Comparison of ENCODE assay signal across 1 cellular context in the genomic region with DNA sequence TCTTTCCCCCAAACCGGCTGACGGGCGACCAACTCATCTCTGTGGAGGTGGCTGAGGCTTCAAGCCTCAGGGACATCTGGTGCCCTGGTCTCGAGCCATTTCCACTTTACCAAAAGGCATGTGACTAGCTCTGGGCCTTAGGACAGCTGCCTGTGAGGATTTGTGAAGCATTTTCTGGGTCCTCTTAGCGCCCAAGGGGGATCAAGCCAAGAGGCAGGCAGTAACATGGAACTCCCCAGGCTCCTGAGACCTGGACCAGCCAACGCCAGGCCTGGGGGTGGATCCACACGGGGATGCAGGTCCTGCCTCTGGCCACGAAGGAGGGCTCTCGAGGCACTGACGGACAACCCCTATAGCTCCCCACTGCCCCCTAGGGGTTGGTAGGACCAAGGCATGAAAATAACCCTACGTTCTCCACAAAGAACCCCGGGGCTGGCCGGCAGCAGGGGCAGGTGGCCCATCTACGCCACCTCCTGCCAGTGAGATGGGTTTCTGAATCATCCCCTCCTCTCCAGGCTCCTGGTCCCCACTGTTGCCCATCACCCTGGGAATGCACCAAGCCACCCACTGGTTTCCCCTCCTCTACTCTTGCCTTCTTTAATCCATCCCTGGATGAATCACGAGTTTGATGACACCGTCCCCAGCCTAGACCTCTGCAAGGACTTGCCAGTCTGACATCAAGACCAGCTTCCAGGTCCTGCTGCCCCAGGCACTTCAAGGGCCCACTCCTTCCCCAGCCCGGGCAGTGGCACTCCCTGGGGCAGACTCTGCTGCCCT.
TF ChIP-seq lines count a peak whose summit lies in the region.

No MANE protein-coding gene starts in this region.

TF ChIP-seq in GM23338, 12 proteins besides CTCF, POLR2A, EP300 and RAD21 (continued from another document):
- TF ChIP-seq, protein P1, sequence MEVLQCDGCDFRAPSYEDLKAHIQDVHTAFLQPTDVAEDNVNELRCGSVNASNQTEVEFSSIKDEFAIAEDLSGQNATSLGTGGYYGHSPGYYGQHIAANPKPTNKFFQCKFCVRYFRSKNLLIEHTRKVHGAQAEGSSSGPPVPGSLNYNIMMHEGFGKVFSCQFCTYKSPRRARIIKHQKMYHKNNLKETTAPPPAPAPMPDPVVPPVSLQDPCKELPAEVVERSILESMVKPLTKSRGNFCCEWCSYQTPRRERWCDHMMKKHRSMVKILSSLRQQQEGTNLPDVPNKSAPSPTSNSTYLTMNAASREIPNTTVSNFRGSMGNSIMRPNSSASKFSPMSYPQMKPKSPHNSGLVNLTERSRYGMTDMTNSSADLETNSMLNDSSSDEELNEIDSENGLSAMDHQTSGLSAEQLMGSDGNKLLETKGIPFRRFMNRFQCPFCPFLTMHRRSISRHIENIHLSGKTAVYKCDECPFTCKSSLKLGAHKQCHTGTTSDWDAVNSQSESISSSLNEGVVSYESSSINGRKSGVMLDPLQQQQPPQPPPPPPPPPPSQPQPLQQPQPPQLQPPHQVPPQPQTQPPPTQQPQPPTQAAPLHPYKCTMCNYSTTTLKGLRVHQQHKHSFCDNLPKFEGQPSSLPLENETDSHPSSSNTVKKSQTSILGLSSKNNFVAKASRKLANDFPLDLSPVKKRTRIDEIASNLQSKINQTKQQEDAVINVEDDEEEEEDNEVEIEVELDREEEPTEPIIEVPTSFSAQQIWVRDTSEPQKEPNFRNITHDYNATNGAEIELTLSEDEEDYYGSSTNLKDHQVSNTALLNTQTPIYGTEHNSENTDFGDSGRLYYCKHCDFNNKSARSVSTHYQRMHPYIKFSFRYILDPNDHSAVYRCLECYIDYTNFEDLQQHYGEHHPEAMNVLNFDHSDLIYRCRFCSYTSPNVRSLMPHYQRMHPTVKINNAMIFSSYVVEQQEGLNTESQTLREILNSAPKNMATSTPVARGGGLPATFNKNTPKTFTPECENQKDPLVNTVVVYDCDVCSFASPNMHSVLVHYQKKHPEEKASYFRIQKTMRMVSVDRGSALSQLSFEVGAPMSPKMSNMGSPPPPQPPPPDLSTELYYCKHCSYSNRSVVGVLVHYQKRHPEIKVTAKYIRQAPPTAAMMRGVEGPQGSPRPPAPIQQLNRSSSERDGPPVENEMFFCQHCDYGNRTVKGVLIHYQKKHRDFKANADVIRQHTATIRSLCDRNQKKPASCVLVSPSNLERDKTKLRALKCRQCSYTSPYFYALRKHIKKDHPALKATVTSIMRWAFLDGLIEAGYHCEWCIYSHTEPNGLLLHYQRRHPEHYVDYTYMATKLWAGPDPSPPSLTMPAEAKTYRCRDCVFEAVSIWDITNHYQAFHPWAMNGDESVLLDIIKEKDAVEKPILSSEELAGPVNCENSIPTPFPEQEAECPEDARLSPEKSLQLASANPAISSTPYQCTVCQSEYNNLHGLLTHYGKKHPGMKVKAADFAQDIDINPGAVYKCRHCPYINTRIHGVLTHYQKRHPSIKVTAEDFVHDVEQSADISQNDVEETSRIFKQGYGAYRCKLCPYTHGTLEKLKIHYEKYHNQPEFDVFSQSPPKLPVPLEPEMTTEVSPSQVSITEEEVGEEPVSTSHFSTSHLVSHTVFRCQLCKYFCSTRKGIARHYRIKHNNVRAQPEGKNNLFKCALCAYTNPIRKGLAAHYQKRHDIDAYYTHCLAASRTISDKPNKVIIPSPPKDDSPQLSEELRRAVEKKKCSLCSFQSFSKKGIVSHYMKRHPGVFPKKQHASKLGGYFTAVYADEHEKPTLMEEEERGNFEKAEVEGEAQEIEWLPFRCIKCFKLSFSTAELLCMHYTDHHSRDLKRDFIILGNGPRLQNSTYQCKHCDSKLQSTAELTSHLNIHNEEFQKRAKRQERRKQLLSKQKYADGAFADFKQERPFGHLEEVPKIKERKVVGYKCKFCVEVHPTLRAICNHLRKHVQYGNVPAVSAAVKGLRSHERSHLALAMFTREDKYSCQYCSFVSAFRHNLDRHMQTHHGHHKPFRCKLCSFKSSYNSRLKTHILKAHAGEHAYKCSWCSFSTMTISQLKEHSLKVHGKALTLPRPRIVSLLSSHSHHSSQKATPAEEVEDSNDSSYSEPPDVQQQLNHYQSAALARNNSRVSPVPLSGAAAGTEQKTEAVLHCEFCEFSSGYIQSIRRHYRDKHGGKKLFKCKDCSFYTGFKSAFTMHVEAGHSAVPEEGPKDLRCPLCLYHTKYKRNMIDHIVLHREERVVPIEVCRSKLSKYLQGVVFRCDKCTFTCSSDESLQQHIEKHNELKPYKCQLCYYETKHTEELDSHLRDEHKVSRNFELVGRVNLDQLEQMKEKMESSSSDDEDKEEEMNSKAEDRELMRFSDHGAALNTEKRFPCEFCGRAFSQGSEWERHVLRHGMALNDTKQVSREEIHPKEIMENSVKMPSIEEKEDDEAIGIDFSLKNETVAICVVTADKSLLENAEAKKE (CRISPR knock-in tag; IDR thresholded peaks at IDR 0.05), result no peak
- TF ChIP-seq EZH2 (IDR thresholded peaks at IDR 0.05; ENCODE audit: low read depth, unreplicated experiment), result no peak
TF ChIP-seq in GM23338: peak in this region for 0.
